Comparison of ENCODE assay signal across 8 cellular contexts in genomic region chr11:36375348-36376314, GRCh38.
DNase-seq lines count a peak whose midpoint lies in the region; ATAC-seq and TF ChIP-seq lines count a peak whose summit lies in the region.

No MANE protein-coding gene starts in this region.

- TF ChIP-seq CTCF in Calu3 (IDR thresholded peaks at IDR 0.05; ENCODE audit: unreplicated experiment) (no peak), fibroblast of mammary gland (conservative IDR thresholded peaks at IDR 0.05; ENCODE audit: control insufficient read depth, insufficient read depth, low read depth, low read length) (no peak), retinal pigment epithelial cell (conservative IDR thresholded peaks at IDR 0.05; ENCODE audit: low read depth, low read length) (no peak)

- DNase-seq in Calu3 (no peak), SJSA1 (ENCODE audit: low read depth in 1 of 2, low spot score in 2 of 2) (peak in 1 of 2 experiments; percentile 31), fibroblast of mammary gland (ENCODE audit: low read depth) (no peak), retinal pigment epithelial cell (ENCODE audit: low read depth) (no peak), KG1 (lab: John Stamatoyannopoulos, UW) (no peak), COLO829 (ENCODE audit: low spot score) (no peak), NCI-H226 (no peak)

- no peaks in the 10 kb centered on the region for H3K9me3 Mint-ChIP-seq in Calu3 (ENCODE audit: low read depth, unreplicated experiment)

- peaks cover 48% of the 10 kb centered on the region for H3K27me3 Mint-ChIP-seq in Calu3 (ENCODE audit: unreplicated experiment)

- H3K4me3 ChIP-seq in SJSA1 (peak overlapping the region; percentile 71), fibroblast of mammary gland (ENCODE audit: control insufficient read depth, low read depth, low read length) (peak overlapping the region; percentile 71), retinal pigment epithelial cell (ENCODE audit: low read length) (peak overlapping the region; percentile 72)

- BruUV-seq in Calu3 (replicated peaks; lab: Mats Ljungman, UMichigan): no TSS peak

- H3K4me1 Mint-ChIP-seq in Calu3 (ENCODE audit: low read depth, unreplicated experiment): peaks cover 26% of the 10 kb centered on the region

- CTCF ChIA-PET in Calu3 (lab: Charles Lee): interaction anchor here (1.3 kb wide), 1 partner anchor 77 kb away, joined by 3 read pairs; no protein-coding TSS in a partner anchor

- H3K9me3 ChIP-seq in SJSA1 (replicated peaks): no peaks in the 10 kb centered on the region

- H3K27me3 ChIP-seq in SJSA1 (replicated peaks): no peaks in the 10 kb centered on the region

- no peak for ATAC-seq in HG03196 (IDR thresholded peaks at IDR 0.05; ENCODE audit: unreplicated experiment)

- intact Hi-C loops in Calu3 (cut with micrococcal nuclease; ENCODE audit: unreplicated experiment): no loop called here

- peaks cover 20% of the 10 kb centered on the region for H3K4me1 ChIP-seq in SJSA1 (replicated peaks)

- no peaks in the 10 kb centered on the region for H3K36me3 Mint-ChIP-seq in Calu3 (ENCODE audit: insufficient read depth, unreplicated experiment)

- no peak overlapping the region for H3K27ac ChIP-seq in SJSA1

- no peak overlapping the region for H3K27ac Mint-ChIP-seq in Calu3 (ENCODE audit: unreplicated experiment)

- H3K36me3 ChIP-seq in SJSA1: peaks cover 42% of the 10 kb centered on the region

- H3K4me3 Mint-ChIP-seq in Calu3 (ENCODE audit: low read depth, unreplicated experiment): peak overlapping the region; percentile 65
